Comparison of ENCODE assay signal across 18 cellular contexts in the genomic region with DNA sequence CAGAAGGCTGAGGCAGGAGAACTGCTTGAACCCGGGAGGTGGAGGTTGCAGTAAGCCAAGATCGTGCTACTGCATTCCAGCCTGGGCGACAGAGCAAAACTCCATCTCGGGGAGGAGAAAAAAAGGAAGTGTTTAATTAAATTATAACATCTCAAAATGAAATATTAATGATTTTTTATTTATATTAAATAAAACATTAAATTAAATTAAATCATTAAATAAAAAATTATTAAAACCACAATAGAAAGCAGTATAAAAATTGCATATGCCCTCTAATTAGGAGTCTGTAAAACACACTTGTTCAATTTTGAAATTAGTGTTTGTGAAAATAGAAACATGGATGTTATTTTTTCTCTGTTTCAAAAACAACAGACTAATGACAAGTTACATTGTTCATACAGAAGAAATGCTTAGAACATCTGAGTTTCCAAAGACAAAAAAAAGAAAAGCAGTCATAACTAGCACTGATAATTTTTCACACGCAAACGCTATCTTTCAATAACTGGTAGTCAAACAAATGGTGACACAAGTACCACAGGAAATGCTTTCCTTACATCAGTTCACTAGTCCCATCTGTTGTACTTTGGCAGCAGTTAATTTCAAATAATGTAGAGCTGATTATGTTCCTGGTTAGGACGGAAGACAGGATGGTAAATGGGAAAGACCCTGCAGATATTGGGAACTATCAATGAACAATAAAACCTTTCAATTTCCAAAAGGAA.
"Had no signal": no experiment of that assay in that cellular context is flagged by ENCODE, and none has a peak within 500 bp of the region (broad histone marks: within the 10 kb centered on the region; RNA-seq: fewer than 3 reads in every experiment).

No MANE protein-coding gene starts in this region.

- DNase-seq: activated B cell treated with CpG ODN at 0.5 μM for 24 hours; activated CD4-positive, alpha-beta T cell treated with anti-CD3 and anti-CD28 coated beads, Interleukin-2, amount 50 U/mL, for 4 hours; activated effector memory CD4-positive, alpha-beta T cell treated with Interleukin-2 at 50 U/mL for 16 hours; activated T-cell treated with anti-CD3 and anti-CD28 coated beads, Interleukin-2, amount 50 U/mL, for 1 hour; amniotic stem cell; esophagus squamous epithelium; foreskin keratinocyte; heart right ventricle; islet precursor cell; left lung; natural killer cell; occipital lobe; psoas muscle; sigmoid colon; stimulated activated naive CD4-positive, alpha-beta T cell; substantia nigra; transverse colon had no signal

- H3K27ac ChIP-seq: esophagus squamous epithelium, foreskin keratinocyte, heart right ventricle, left lung, psoas muscle, sigmoid colon, transverse colon had no signal

- H3K36me3 ChIP-seq: esophagus squamous epithelium, heart right ventricle, left lung, sigmoid colon, transverse colon had no signal

- ATAC-seq: activated naive CD4-positive, alpha-beta T cell treated with anti-CD3 and anti-CD28 coated beads, Interleukin-2, amount 50 U/mL, for 72 hours; foreskin keratinocyte; heart right ventricle; left lung; natural killer cell; psoas muscle had no signal

- H3K27me3 ChIP-seq: esophagus squamous epithelium, foreskin keratinocyte, heart right ventricle, left lung, sigmoid colon, transverse colon had no signal

- H3K9me3 ChIP-seq: esophagus squamous epithelium, heart right ventricle, left lung, psoas muscle, sigmoid colon, transverse colon had no signal

- H3K4me3 ChIP-seq: esophagus squamous epithelium, heart right ventricle, left lung, psoas muscle, sigmoid colon, transverse colon had no signal
